In genomic region chr1:180291004-180291403, GRCh38 we compare ENCODE assay signal across 1 cellular context.
TF ChIP-seq lines count a peak whose summit lies in the region.

No MANE protein-coding gene starts in this region.

TF ChIP-seq in GM12878, 131 proteins besides CTCF, POLR2A, EP300 and RAD21 (continued from another document):
- TF ChIP-seq MLLT1 (IDR thresholded peaks at IDR 0.05) (no peak), CREB1 (IDR thresholded peaks at IDR 0.05; ENCODE audit: low read depth) (no peak), ATF2 (IDR thresholded peaks at IDR 0.05; ENCODE audit: low read length) (0 out of 2 replicates have a peak, but pooled peaks have one; percentile 30), REST (IDR thresholded peaks at IDR 0.05; ENCODE audit: low read depth, low read length) (no peak), PAX5 (IDR thresholded peaks at IDR 0.05; ENCODE audit: borderline replicate concordance, low read depth, low read length) (no peak), HCFC1 (IDR thresholded peaks at IDR 0.05; ENCODE audit: low read length) (no peak), JUND (IDR thresholded peaks at IDR 0.05; ENCODE audit: low read depth, low read length) (no peak), SUPT20H (IDR thresholded peaks at IDR 0.05; ENCODE audit: borderline replicate concordance, control insufficient read depth, low read depth, low read length) (no peak), MEF2A (IDR thresholded peaks at IDR 0.05; ENCODE audit: insufficient read depth, low read depth, low read length) (0 out of 2 replicates have a peak, but pooled peaks have one; percentile 13), NFIC (IDR thresholded peaks at IDR 0.05; ENCODE audit: low read depth, low read length) (no peak), PAX8 (IDR thresholded peaks at IDR 0.05) (no peak), BCLAF1 (IDR thresholded peaks at IDR 0.05) (no peak), ZSCAN29 (IDR thresholded peaks at IDR 0.05) (peak; percentile 46; the same call in 1 of the 2 replicates), TCF3 (IDR thresholded peaks at IDR 0.05; ENCODE audit: borderline replicate concordance, insufficient read depth, low read depth, low read length) (no peak), IRF5 (IDR thresholded peaks at IDR 0.05; ENCODE audit: borderline replicate concordance) (no peak), SUZ12 (IDR thresholded peaks at IDR 0.05; ENCODE audit: unreplicated experiment) (no peak), SREBF1 (IDR thresholded peaks at IDR 0.05; ENCODE audit: low read length) (no peak), RELB (IDR thresholded peaks at IDR 0.05; ENCODE audit: low read depth) (peak; percentile 67; the same call in 1 of the 2 replicates), CBX3 (IDR thresholded peaks at IDR 0.05; ENCODE audit: borderline replicate concordance, low read depth) (no peak), ZBED1 (IDR thresholded peaks at IDR 0.05; ENCODE audit: borderline replicate concordance) (no peak), GABPA (IDR thresholded peaks at IDR 0.05; ENCODE audit: low read depth) (no peak), JUNB (IDR thresholded peaks at IDR 0.05) (peak; percentile 74), TCF7 (IDR thresholded peaks at IDR 0.05; ENCODE audit: borderline replicate concordance) (no peak), SIX5 (IDR thresholded peaks at IDR 0.05; ENCODE audit: low read depth, low read length, severe bottlenecking) (no peak), ASH2L (IDR thresholded peaks at IDR 0.05; ENCODE audit: borderline replicate concordance, low read depth) (no peak), USF2 (IDR thresholded peaks at IDR 0.05; ENCODE audit: borderline replicate concordance, low read depth, low read length) (no peak), BRCA1 (IDR thresholded peaks at IDR 0.05; ENCODE audit: low read depth, low read length) (no peak), STAT1 (conservative IDR thresholded peaks at IDR 0.05) (no peak)
TF ChIP-seq in GM12878: peak in this region for 15.
